Comparison of ENCODE assay signal across 9 cellular contexts in the genomic region with DNA sequence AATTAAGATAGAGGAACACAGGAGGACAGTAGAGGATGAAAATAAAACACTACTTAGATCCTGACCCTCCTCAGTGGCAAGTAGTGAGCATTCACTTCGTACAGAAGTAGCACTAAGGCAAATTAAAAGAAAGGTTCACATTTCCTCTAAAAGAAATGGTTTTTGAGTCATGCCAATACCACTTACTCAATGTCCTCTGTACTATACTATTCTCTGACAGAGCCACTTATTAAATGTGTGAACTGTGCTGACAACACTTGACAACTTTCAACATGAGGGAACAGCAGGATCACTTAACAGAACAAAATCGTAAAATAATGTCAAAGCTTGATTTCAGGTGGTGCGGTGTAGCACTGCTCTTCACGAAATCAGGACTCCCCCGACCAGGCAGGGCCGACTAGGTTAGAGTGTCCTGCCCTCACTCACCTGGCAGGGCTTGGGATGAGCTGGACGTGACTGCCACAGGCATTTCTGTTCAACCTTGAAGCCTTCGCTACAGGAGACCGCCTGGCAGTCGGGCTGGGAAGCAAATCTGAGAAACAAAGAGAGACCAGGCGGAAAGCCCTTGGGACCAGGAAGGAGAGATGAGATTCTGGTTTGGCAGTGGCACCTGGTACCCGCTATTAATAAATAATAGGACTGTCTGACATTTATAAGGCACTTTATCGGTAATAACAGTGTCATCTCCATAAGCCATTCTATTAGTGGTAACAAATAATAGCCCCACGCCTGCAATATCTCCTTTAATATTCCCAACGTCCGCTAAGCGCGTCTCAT. TPM values are rescaled to one million over a fixed set of nuclear protein-coding genes. Genes with fewer than 3 reads are reported as not detected.
DNase-seq lines count a peak whose midpoint lies in the region; ATAC-seq, FAIRE-seq and TF ChIP-seq lines count a peak whose summit lies in the region.
"Had no signal": no experiment of that assay in that cellular context is flagged by ENCODE, and none has a peak within 500 bp of the region (broad histone marks: within the 10 kb centered on the region; RNA-seq: fewer than 3 reads in every experiment).

No MANE protein-coding gene starts in this region.

- H3K36me3 Mint-ChIP-seq in HFFc6 (ENCODE audit: low read depth), result no peaks in the 10 kb centered on the region

- POLR2A ChIA-PET in AG04450 (lab: Yijun Ruan, JAX) (no interaction called here), K562 (lab: Yijun Ruan, JAX) (interaction anchor here (0.6 to 2.0 kb wide), 8 partner anchors 8 to 172 kb away, joined by 3 to 11 read pairs (median 4); no protein-coding TSS in a partner anchor)

- intact Hi-C loops in K562 (cut with micrococcal nuclease), result loop anchor here (5.0 kb wide), 1 partner anchor 246 kb away; no protein-coding TSS in a partner anchor

- CTCF ChIA-PET in AG04450 (lab: Charles Lee) (interaction anchor here (1.1 to 1.3 kb wide), 2 partner anchors 60 to 135 kb away, joined by 3 to 5 read pairs; no protein-coding TSS in a partner anchor), K562 (lab: Yijun Ruan, JAX; ENCODE audit: low intra/inter-chr PET ratio) (interaction anchor here (0.6 to 1.2 kb wide), 2 partner anchors 134 to 740 kb away, joined by 3 to 4 read pairs; no protein-coding TSS in a partner anchor)

- WGBS in K562 (ENCODE audit: insufficient coverage, low coverage, missing lambda C conversion rate), result 71% methylated on average over 18 of the region's 18 CpGs

- H3K9me1 ChIP-seq in K562 (ENCODE audit: control insufficient read depth, insufficient read depth, low read length), result no peaks in the 10 kb centered on the region

- peak overlapping the region; percentile 88; the same call in 1 of the 2 replicates for H3K4me3 Mint-ChIP-seq in HFFc6

- peaks cover 25% of the 10 kb centered on the region for H3K79me2 ChIP-seq in K562 (ENCODE audit: control insufficient read depth, insufficient read depth, low read length)

- in situ Hi-C loops in K562 (cut with MboI), result no loop called here

- H3K9me3 ChIP-seq in AG04450 (ENCODE audit: control insufficient read depth, insufficient read depth, low read length) (no peaks in the 10 kb centered on the region; the same call in 1 of the 2 replicates), K562 (replicated peaks; ENCODE audit: control insufficient read depth, insufficient read depth, low read depth, low read length) (no peaks in the 10 kb centered on the region), muscle layer of colon (ENCODE audit: low read length) (no peaks in the 10 kb centered on the region)
- H3K9me3 ChIP-seq: SJSA1 had no signal

- H3K27ac ChIP-seq in AG04450 (ENCODE audit: low read depth, low read length) (no peak overlapping the region), K562 (ENCODE audit: extremely low read depth, low read depth, low read length) (no peak overlapping the region), muscle layer of colon (ENCODE audit: low read depth, low read length) (no peak overlapping the region)
- H3K27ac ChIP-seq: SJSA1 had no signal

- no peak for DNase-seq in AG04450 (ENCODE audit: low read depth, low spot score)
- DNase-seq in HFFc6, result no peak
- no peak for DNase-seq in K562 (ENCODE audit: extremely low read depth in 1 of 4, low spot score in 3 of 4)
- no peak for DNase-seq in NCI-H2196 treated with DMSO at 0.1 percent for 48 hours (lab: John Stamatoyannopoulos, UW; ENCODE audit: unreplicated experiment)
- no peak for DNase-seq in MV-4-11 (lab: John Stamatoyannopoulos, UW)
- no peak for DNase-seq in anterior cingulate cortex (lab: John Stamatoyannopoulos, UW)

- no peaks in the 10 kb centered on the region for H4K20me1 ChIP-seq in K562 (replicated peaks; ENCODE audit: control insufficient read depth, insufficient read depth, low read length)

- H3K4me1 ChIP-seq in K562 (replicated peaks in 1 of 2; ENCODE audit: control insufficient read depth in 2 of 2, insufficient read depth in 2 of 2, low read length in 2 of 2) (peaks cover 16 to 21% of the 10 kb centered on the region in 2 experiments; a peak in 4 of 5 replicates), muscle layer of colon (ENCODE audit: insufficient read depth, low read length) (no peaks in the 10 kb centered on the region)

- H3K4me1 Mint-ChIP-seq in HFFc6 (ENCODE audit: low read depth), result peaks cover 24% of the 10 kb centered on the region

- ATAC-seq in K562 (no peak), GM18517 (IDR thresholded peaks at IDR 0.05; ENCODE audit: unreplicated experiment) (no peak)

- H3K27me3 ChIP-seq in AG04450 (ENCODE audit: control insufficient read depth, insufficient read depth, low read length) (peaks cover 34% of the 10 kb centered on the region), K562 (ENCODE audit: control insufficient read depth in 2 of 2, insufficient read depth in 2 of 2, low read length in 2 of 2) (no peaks in the 10 kb centered on the region), muscle layer of colon (ENCODE audit: control insufficient read depth in 1 of 2, insufficient read depth in 2 of 2, low read length in 2 of 2) (peaks cover 4 to 21% of the 10 kb centered on the region in 2 donors)

- H2AFZ ChIP-seq in K562 (ENCODE audit: low read depth, low read length), result peak overlapping the region; percentile 95

- H3K27ac Mint-ChIP-seq in HFFc6, result no peak overlapping the region

- H3K4me2 ChIP-seq in K562 (ENCODE audit: insufficient read depth, low read length), result peak overlapping the region; percentile 85

- no peak for FAIRE-seq in K562 (lab: Jason Lieb, UNC)

- BruUV-seq in K562 (replicated peaks; lab: Mats Ljungman, UMichigan), result no TSS peak

- H3K9ac ChIP-seq in K562 (ENCODE audit: insufficient read depth in 1 of 2, low read depth in 2 of 2, low read length in 2 of 2) (peak overlapping the region; percentile 35 to 96; a peak in 3 of 4 replicates), muscle layer of colon (ENCODE audit: low read length) (no peak overlapping the region)

- no peak for TF ChIP-seq RAD21 in K562 (CRISPR knock-in tag; conservative IDR thresholded peaks at IDR 0.05 in 1 of 2, IDR thresholded peaks at IDR 0.05 in 1 of 2)

- peaks cover 9% of the 10 kb centered on the region for H3K27me3 Mint-ChIP-seq in HFFc6 (ENCODE audit: insufficient read depth)

- TF ChIP-seq POLR2A in K562 (conservative IDR thresholded peaks at IDR 0.05), result no peak

- no peak for TF ChIP-seq EP300 in K562 (IDR thresholded peaks at IDR 0.05; ENCODE audit: low read length)

- no peaks in the 10 kb centered on the region for H3K9me3 Mint-ChIP-seq in HFFc6

- H3K4me3 ChIP-seq in AG04450 (ENCODE audit: low read depth, low read length) (peak overlapping the region; percentile 60), K562 (peak overlapping the region; percentile 65), muscle layer of colon (ENCODE audit: low read depth in 1 of 2, low read length in 2 of 2) (peak overlapping the region; percentile 27 to 50)

- H3K36me3 ChIP-seq in K562 (ENCODE audit: control insufficient read depth, insufficient read depth, low read length), result no peaks in the 10 kb centered on the region
- H3K36me3 ChIP-seq in muscle layer of colon (ENCODE audit: insufficient read depth, low read length), result no peaks in the 10 kb centered on the region
- H3K36me3 ChIP-seq: SJSA1 had no signal

- TF ChIP-seq CTCF in AG04450 (IDR thresholded peaks at IDR 0.05; ENCODE audit: low read depth, low read length), result no peak
- no peak for TF ChIP-seq CTCF in HFFc6 (IDR thresholded peaks at IDR 0.05)
- TF ChIP-seq CTCF in K562 (IDR thresholded peaks at IDR 0.05 in 2 of 3, conservative IDR thresholded peaks at IDR 0.05 in 1 of 3; ENCODE audit: insufficient read depth in 2 of 3, low read depth in 1 of 3, low read length in 3 of 3), result no peak

TF ChIP-seq in K562, 482 proteins besides CTCF, POLR2A, EP300 and RAD21 (continues in another document):
- TF ChIP-seq TAF7 (tag; IDR thresholded peaks at IDR 0.05) (no peak), ZFP30 (CRISPR knock-in tag; IDR thresholded peaks at IDR 0.05; ENCODE audit: borderline replicate concordance) (no peak), ZNF282 (CRISPR knock-in tag; IDR thresholded peaks at IDR 0.05) (no peak), ZNF79 (CRISPR knock-in tag; IDR thresholded peaks at IDR 0.05; ENCODE audit: low read depth) (0 out of 2 replicates have a peak, but pooled peaks have one; percentile 14)

RNA-seq across cellular contexts. Expression of a gene that starts 0.6 kb away (rescaled TPM):
- polyA plus RNA-seq in AG04450 (2011; rRNA removed) (0.11 TPM in 1 of 2 replicates, not detected in the other), K562 (2011; rRNA removed) (17.5 and 17.8 TPM in 2 replicates), K562 (2014; fragmentation: Illumina TruSeq; extraction: Trizol) (18.8 and 24.2 TPM in 2 replicates), K562 (2014; fragmentation: Nextera tagmentation; extraction: Ambion mirVana) (1 to 10 TPM; 4.9 to 6.8 TPM), K562 (2014; rRNA removed) (16.6 and 27.7 TPM in 2 replicates)
- not detected in 2 replicates for polyA minus RNA-seq in AG04450 (2011; rRNA and poly(A)+ RNA removed)
- 1 to 10 TPM in 5 of 6 experiments, under 1 TPM in 1; 0.87 to 2.0 (median 1.3) TPM for total RNA-seq in HFFc6 (2021; fragmentation: NEBNext Ultra II Directional; extraction: Animal tissue kit (Norgen Biotek cat#: 25700))
- total RNA-seq in K562 (2011; cell fraction: chromatin; rRNA removed; ENCODE audit: low replicate concordance), result 18.7 and 19.9 TPM in 2 replicates
- 25.3 and 28.2 TPM in 2 replicates for total RNA-seq in K562 (2011; cell fraction: nucleolus; rRNA removed)
- total RNA-seq in K562 (2011; cell fraction: nucleoplasm; rRNA removed), result 18.4 and 21.5 TPM in 2 replicates
- total RNA-seq in K562 (2014; rRNA removed) (28.0 and 29.3 TPM in 2 replicates), K562 (2014; rRNA removed; fragmentation: Illumina TruSeq; extraction: Trizol) (22.7 and 25.0 TPM in 2 replicates), K562 (2015; rRNA removed; fragmentation: Illumina TruSeq; extraction: Trizol) (33.1 and 38.0 TPM in 2 replicates), K562 (2021) (20.9 and 24.4 TPM in 2 replicates)
- 12.9 and 18.4 TPM in 2 replicates for polyA plus RNA-seq in K562 (2011; cell fraction: cytosol; rRNA removed)
- 8.3 and 8.7 TPM in 2 replicates for polyA plus RNA-seq in K562 (2011; cell fraction: nucleus; rRNA removed)
- 20.3 and 44.3 TPM in 2 replicates for polyA plus RNA-seq in K562 (2012)
- 27.3 and 31.1 TPM in 2 replicates for polyA minus RNA-seq in K562 (2011; rRNA and poly(A)+ RNA removed)
- 15.9 and 19.0 TPM in 2 replicates for polyA minus RNA-seq in K562 (2011; cell fraction: cytosol; rRNA and poly(A)+ RNA removed)
- 11.8 and 13.1 TPM in 2 replicates for polyA minus RNA-seq in K562 (2011; cell fraction: nucleus; rRNA and poly(A)+ RNA removed)

Comparison
In these comparisons a context has a peak if more than half of its experiments do, and no peak if none do; other contexts are left out.
1. RNA of a gene that starts 0.6 kb away (total RNA-seq): 18.4 to 38.0 TPM in K562; 0.87 to 2.0 TPM in HFFc6; every median in the first group is over 4 times any median in the second.
2. Peak in every context shown above with its lines, with median percentiles within 50 percentile points of each other: H3K4me3 ChIP-seq.